9 cellular contexts compared by ENCODE assay signal in the genomic region with DNA sequence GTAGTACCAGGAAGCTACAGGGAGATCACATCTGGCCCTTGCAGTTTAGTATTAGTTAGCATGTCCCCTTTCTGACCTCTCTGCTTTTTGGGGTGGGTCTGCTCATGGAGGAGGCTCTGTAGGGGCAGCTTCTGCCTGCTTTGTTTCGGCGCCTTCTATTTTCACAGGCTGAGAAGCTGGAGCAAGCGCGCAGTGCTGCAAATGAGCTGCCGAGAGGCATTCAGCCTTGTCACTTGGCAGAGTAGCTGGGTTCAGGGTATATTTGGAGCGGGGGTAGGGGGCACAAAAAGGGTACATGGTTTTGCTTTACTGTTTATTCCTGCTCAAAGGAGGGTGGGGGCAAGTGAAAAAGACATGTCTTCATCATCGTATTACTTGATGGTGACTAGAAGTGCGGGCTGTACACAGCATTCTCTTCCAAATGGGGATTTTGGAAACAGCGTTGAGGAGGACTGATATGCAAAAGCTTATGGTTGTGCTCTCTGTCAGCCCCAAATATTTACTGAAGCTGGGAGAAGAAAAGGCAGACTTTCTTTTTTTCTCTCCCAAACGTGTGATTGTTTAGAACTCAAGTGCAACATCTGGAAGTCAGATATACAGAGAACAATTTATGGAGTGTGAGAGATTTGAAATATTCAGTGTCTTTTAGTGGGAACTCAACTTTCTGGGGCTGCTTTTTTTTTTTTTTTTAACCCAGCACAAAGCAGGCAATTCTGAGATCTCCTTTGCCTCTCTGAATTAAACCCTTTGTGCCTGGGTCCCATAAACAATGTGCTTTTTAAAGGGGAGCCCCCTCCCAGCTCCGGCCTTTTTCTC.
DNase-seq lines count a peak whose midpoint lies in the region; ATAC-seq and TF ChIP-seq lines count a peak whose summit lies in the region.
"Had no signal": no experiment of that assay in that cellular context is flagged by ENCODE, and none has a peak within 500 bp of the region (broad histone marks: within the 10 kb centered on the region; RNA-seq: fewer than 3 reads in every experiment).

No MANE protein-coding gene starts in this region.

- H3K27me3 ChIP-seq in body of pancreas, result no peaks in the 10 kb centered on the region

- DNase-seq in AG10803 (ENCODE audit: low read depth) (no peak), Kasumi-1 (lab: John Stamatoyannopoulos, UW) (peak; percentile 55), ecto neural progenitor cell (ENCODE audit: low spot score) (peak; percentile 63), body of pancreas (no peak), GM19238 (ENCODE audit: insufficient read length, low spot score) (no peak)
- peak in 4 of 10 donors; percentile 25 to 65 (median 39) for DNase-seq in naive thymus-derived CD8-positive, alpha-beta T cell
- DNase-seq in stimulated activated CD4-positive, alpha-beta T cell treated with anti-CD3 and anti-CD28 coated beads, Interleukin-1b, Interleukin-23, amount 100 ng/mL, for 48 hours, result no peak

- peak overlapping the region in 1 of 4 donors; percentile 74 for H3K27ac ChIP-seq in body of pancreas

- peaks cover 34 to 60% (median 50%) of the 10 kb centered on the region in 4 donors for H3K4me1 Mint-ChIP-seq in naive thymus-derived CD8-positive, alpha-beta T cell

- no peaks in the 10 kb centered on the region for H3K27me3 Mint-ChIP-seq in naive thymus-derived CD8-positive, alpha-beta T cell

- H3K4me3 ChIP-seq in AG10803 (ENCODE audit: low read length) (peak overlapping the region; percentile 65), body of pancreas (no peak overlapping the region)

- H3K4me1 ChIP-seq in body of pancreas, result peaks cover 12% of the 10 kb centered on the region

- WGBS in body of pancreas, 2 donors, result 24 to 26% methylated on average over 11 of the region's 11 CpGs

- H3K36me3 ChIP-seq in body of pancreas (replicated peaks in 1 of 2; ENCODE audit: insufficient read depth in 1 of 2, low read depth in 2 of 2), result no peaks in the 10 kb centered on the region

- no peak for ATAC-seq in naive thymus-derived CD8-positive, alpha-beta T cell
- ATAC-seq in body of pancreas, result no peak
- ATAC-seq in GM21381 (IDR thresholded peaks at IDR 0.05; ENCODE audit: unreplicated experiment), result no peak

- peak overlapping the region in 8 of 10 donors; percentile 96 to 100 (median 99) for H3K27ac Mint-ChIP-seq in naive thymus-derived CD8-positive, alpha-beta T cell
- H3K27ac Mint-ChIP-seq: progenitor cell of endocrine pancreas had no signal

- H3K9me3 ChIP-seq in body of pancreas, result no peaks in the 10 kb centered on the region

- POLR2A ChIA-PET in naive thymus-derived CD8-positive, alpha-beta T cell (lab: Charles Lee), result interaction anchor here (0.6 to 18.5 kb wide), 19 partner anchors 12 to 156 kb away, joined by 3 to 970 read pairs (median 5); no protein-coding TSS in a partner anchor

- TF ChIP-seq CTCF in AG10803 (conservative IDR thresholded peaks at IDR 0.05; ENCODE audit: low read length), result no peak
- no peak for TF ChIP-seq CTCF in body of pancreas (IDR thresholded peaks at IDR 0.05)

- peak overlapping the region in 3 of 10 donors; percentile 98 to 100 (median 99) for H3K4me3 Mint-ChIP-seq in naive thymus-derived CD8-positive, alpha-beta T cell

- peaks cover 0 to 12% (median 0%) of the 10 kb centered on the region in 9 donors for H3K9me3 Mint-ChIP-seq in naive thymus-derived CD8-positive, alpha-beta T cell

- H3K36me3 Mint-ChIP-seq in naive thymus-derived CD8-positive, alpha-beta T cell, result peaks cover 9 to 19% (median 16%) of the 10 kb centered on the region in 3 donors

- no peak for TF ChIP-seq POLR2A in body of pancreas (IDR thresholded peaks at IDR 0.05)

- intact Hi-C loops in body of pancreas (cut with DNase I), result no loop called here

Comparison
In these comparisons a context has a peak if more than half of its experiments do, and no peak if none do; other contexts are left out.
1. DNase-seq: peak in Kasumi-1 (2 of 2) and ecto neural progenitor cell (single experiment); none in AG10803 (single experiment), body of pancreas (0 of 4), stimulated activated CD4-positive, alpha-beta T cell treated with anti-CD3 and anti-CD28 coated beads, Interleukin-1b, Interleukin-23, amount 100 ng/mL, for 48 hours (single experiment) and GM19238 (single experiment).